ENCODE assay signal across 10 cellular contexts in the genomic region with DNA sequence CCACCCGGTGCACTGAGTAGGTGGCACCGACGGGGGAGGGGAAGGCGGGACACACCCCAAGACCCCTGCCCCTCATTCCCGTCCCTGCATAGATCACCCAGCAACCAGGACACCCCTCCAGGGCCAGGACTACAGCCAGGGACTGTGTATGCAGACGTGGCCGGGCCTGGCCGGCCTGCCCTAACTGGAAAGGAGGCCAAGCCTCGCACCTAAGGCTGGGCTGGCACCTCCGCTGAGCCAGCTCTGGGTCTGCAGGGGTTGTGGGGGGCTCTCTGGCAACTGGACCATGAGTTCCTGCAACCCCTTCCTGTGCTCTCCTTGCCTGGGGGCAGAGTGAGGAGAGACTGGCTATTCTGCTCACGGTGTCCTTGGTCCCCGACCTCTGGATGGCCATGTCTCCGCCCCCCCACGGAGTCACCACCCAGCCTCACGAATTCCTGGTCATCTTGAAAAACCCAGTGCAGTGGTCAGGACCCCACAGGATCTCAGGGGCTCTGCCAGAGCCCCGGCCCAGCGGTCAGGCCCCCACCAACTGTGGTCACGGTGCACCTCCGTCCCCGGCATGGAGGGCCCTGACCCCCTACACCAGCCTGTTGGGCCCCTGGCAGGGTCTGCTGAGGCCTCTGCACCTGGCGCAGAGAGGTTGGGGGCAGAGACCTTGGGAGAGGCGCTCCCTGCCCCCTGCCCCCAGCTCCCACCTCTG. TPM values are rescaled to one million over a fixed set of nuclear protein-coding genes. Genes with fewer than 3 reads are reported as not detected.
DNase-seq lines count a peak whose midpoint lies in the region; ATAC-seq and TF ChIP-seq lines count a peak whose summit lies in the region.
"Had no signal": no experiment of that assay in that cellular context is flagged by ENCODE, and none has a peak within 500 bp of the region (broad histone marks: within the 10 kb centered on the region; RNA-seq: fewer than 3 reads in every experiment).

No MANE protein-coding gene starts in this region.

- H3K9me3 ChIP-seq in AG04450 (ENCODE audit: control insufficient read depth, insufficient read depth, low read length): no peaks in the 10 kb centered on the region; the same call in 1 of the 2 replicates
- H3K9me3 ChIP-seq: upper lobe of right lung had no signal

- no peaks in the 10 kb centered on the region for H3K36me3 Mint-ChIP-seq in activated naive CD8-positive, alpha-beta T cell treated with anti-CD3 and anti-CD28 coated beads, Interleukin-2, amount 10 ng/mL, durations not matched to agents 7 days and 5 days
- H3K36me3 Mint-ChIP-seq in memory B cell: no peaks in the 10 kb centered on the region

- no peaks in the 10 kb centered on the region for H3K9me3 Mint-ChIP-seq in activated naive CD8-positive, alpha-beta T cell treated with anti-CD3 and anti-CD28 coated beads, Interleukin-2, amount 10 ng/mL, durations not matched to agents 7 days and 5 days
- no peaks in the 10 kb centered on the region for H3K9me3 Mint-ChIP-seq in memory B cell

- H3K27me3 Mint-ChIP-seq in activated naive CD8-positive, alpha-beta T cell treated with anti-CD3 and anti-CD28 coated beads, Interleukin-2, amount 10 ng/mL, durations not matched to agents 7 days and 5 days: peaks cover 9% of the 10 kb centered on the region
- peaks cover 9% of the 10 kb centered on the region for H3K27me3 Mint-ChIP-seq in memory B cell

- DNase-seq in AG04450 (ENCODE audit: low read depth, low spot score) (no peak), GM20000 (ENCODE audit: low spot score) (peak; percentile 24), memory B cell (ENCODE audit: low spot score in 2 of 2) (no peak), AG08395 (ENCODE audit: low spot score) (no peak), NCI-H1048 (lab: John Stamatoyannopoulos, UW) (no peak)
- DNase-seq in activated naive CD8-positive, alpha-beta T cell treated with anti-CD3 and anti-CD28 coated beads, Interleukin-2, amount 10 ng/mL, durations not matched to agents 7 days and 5 days: peak; percentile 35
- DNase-seq in stimulated activated naive CD4-positive, alpha-beta T cell (lab: John Stamatoyannopoulos, UW): no peak
- DNase-seq: NCI-H510A had no signal

- no peak for ATAC-seq in activated naive CD8-positive, alpha-beta T cell treated with anti-CD3 and anti-CD28 coated beads, Interleukin-2, amount 10 ng/mL, durations not matched to agents 7 days and 5 days (ENCODE audit: low read depth)
- no peak for ATAC-seq in memory B cell (ENCODE audit: low read depth)
- no peak for ATAC-seq in GM21825 (IDR thresholded peaks at IDR 0.05; ENCODE audit: unreplicated experiment)
- ATAC-seq: upper lobe of right lung had no signal

- peaks cover 4% of the 10 kb centered on the region for H3K4me1 Mint-ChIP-seq in activated naive CD8-positive, alpha-beta T cell treated with anti-CD3 and anti-CD28 coated beads, Interleukin-2, amount 10 ng/mL, durations not matched to agents 7 days and 5 days
- H3K4me1 Mint-ChIP-seq in memory B cell: peaks cover 5% of the 10 kb centered on the region

- H3K27me3 ChIP-seq in AG04450 (ENCODE audit: control insufficient read depth, insufficient read depth, low read length): peaks cover 19% of the 10 kb centered on the region

- TF ChIP-seq CTCF in AG04450 (IDR thresholded peaks at IDR 0.05; ENCODE audit: low read depth, low read length): no peak
- TF ChIP-seq CTCF in GM20000 (IDR thresholded peaks at IDR 0.05; ENCODE audit: extremely low read depth, missing control alignments): no peak

- CTCF ChIA-PET in AG04450 (lab: Charles Lee): no interaction called here

- H3K4me3 Mint-ChIP-seq in activated naive CD8-positive, alpha-beta T cell treated with anti-CD3 and anti-CD28 coated beads, Interleukin-2, amount 10 ng/mL, durations not matched to agents 7 days and 5 days: peak overlapping the region; percentile 58
- peak overlapping the region; percentile 75 for H3K4me3 Mint-ChIP-seq in memory B cell

- H3K4me3 ChIP-seq in AG04450 (ENCODE audit: low read depth, low read length): peak overlapping the region; percentile 55; the same call in 1 of the 2 replicates

- H3K27ac Mint-ChIP-seq in activated naive CD8-positive, alpha-beta T cell treated with anti-CD3 and anti-CD28 coated beads, Interleukin-2, amount 10 ng/mL, durations not matched to agents 7 days and 5 days: no peak overlapping the region
- H3K27ac Mint-ChIP-seq in memory B cell: no peak overlapping the region

- H3K27ac ChIP-seq in AG04450 (ENCODE audit: low read depth, low read length): no peak overlapping the region
- H3K27ac ChIP-seq: upper lobe of right lung had no signal

- POLR2A ChIA-PET in AG04450 (lab: Yijun Ruan, JAX): interaction anchor here (0.5 to 1.4 kb wide), 2 partner anchors 14 to 386 kb away, joined by 3 to 5 read pairs; a partner anchor contains a TSS
- POLR2A ChIA-PET in activated naive CD8-positive, alpha-beta T cell treated with anti-CD3 and anti-CD28 coated beads, Interleukin-2, amount 10 ng/mL, durations not matched to agents 7 days and 5 days (lab: Charles Lee): interaction anchor here (2.6 kb wide), 1 partner anchor 14 kb away, joined by 8 read pairs; a partner anchor contains a TSS

RNA-seq across cellular contexts. Expression of a gene that starts 1.1 kb away (rescaled TPM):
- 1.4 and 2.3 TPM in 2 replicates for polyA plus RNA-seq in AG04450 (2011; rRNA removed)
- polyA minus RNA-seq in AG04450 (2011; rRNA and poly(A)+ RNA removed): 0.55 and 0.70 TPM in 2 replicates
- total RNA-seq in activated naive CD8-positive, alpha-beta T cell treated with anti-CD3 and anti-CD28 coated beads, Interleukin-2, amount 10 ng/mL, durations not matched to agents 7 days and 5 days: 1 to 10 TPM; 4.4 to 4.6 TPM

RNA-seq across cellular contexts. Expression of a gene that starts 14.3 kb away (rescaled TPM):
- polyA plus RNA-seq in AG04450 (2011; rRNA removed): 9.4 and 14.0 TPM in 2 replicates
- 7.9 and 11.7 TPM in 2 replicates for polyA minus RNA-seq in AG04450 (2011; rRNA and poly(A)+ RNA removed)
- total RNA-seq in activated naive CD8-positive, alpha-beta T cell treated with anti-CD3 and anti-CD28 coated beads, Interleukin-2, amount 10 ng/mL, durations not matched to agents 7 days and 5 days: 10 to 100 TPM; 72.6 to 75.2 TPM

RNA-seq across cellular contexts. Expression of a gene that starts 26.3 kb away (rescaled TPM):
- 104 and 113 TPM in 2 replicates for polyA plus RNA-seq in AG04450 (2011; rRNA removed)
- 75.8 and 87.2 TPM in 2 replicates for polyA minus RNA-seq in AG04450 (2011; rRNA and poly(A)+ RNA removed)
- 100 to 1,000 TPM; 118 TPM for total RNA-seq in activated naive CD8-positive, alpha-beta T cell treated with anti-CD3 and anti-CD28 coated beads, Interleukin-2, amount 10 ng/mL, durations not matched to agents 7 days and 5 days

RNA-seq across cellular contexts. Expression of a gene that starts 31.0 kb away (rescaled TPM):
- 4.9 and 7.1 TPM in 2 replicates for polyA plus RNA-seq in AG04450 (2011; rRNA removed)
- 0.97 TPM in 1 of 2 replicates, not detected in the other for polyA minus RNA-seq in AG04450 (2011; rRNA and poly(A)+ RNA removed)
- 1 to 10 TPM; 5.2 to 6.7 TPM for total RNA-seq in activated naive CD8-positive, alpha-beta T cell treated with anti-CD3 and anti-CD28 coated beads, Interleukin-2, amount 10 ng/mL, durations not matched to agents 7 days and 5 days

RNA-seq across cellular contexts. Expression of a gene that starts 57.8 kb away (rescaled TPM):
- polyA plus RNA-seq in AG04450 (2011; rRNA removed): 6.7 and 13.3 TPM in 2 replicates
- polyA minus RNA-seq in AG04450 (2011; rRNA and poly(A)+ RNA removed): 4.1 and 5.6 TPM in 2 replicates
- total RNA-seq in activated naive CD8-positive, alpha-beta T cell treated with anti-CD3 and anti-CD28 coated beads, Interleukin-2, amount 10 ng/mL, durations not matched to agents 7 days and 5 days: 10 to 100 TPM; 40.8 to 42.3 TPM

Comparison
In these comparisons a context has a peak if more than half of its experiments do, and no peak if none do; other contexts are left out.
1. DNase-seq: peak in GM20000 (single experiment) and activated naive CD8-positive, alpha-beta T cell treated with anti-CD3 and anti-CD28 coated beads, Interleukin-2, amount 10 ng/mL, durations not matched to agents 7 days and 5 days (single experiment); none in AG04450 (single experiment), memory B cell (0 of 2), AG08395 (single experiment), NCI-H1048 (single experiment) and stimulated activated naive CD4-positive, alpha-beta T cell (0 of 6).